Comparison of ENCODE assay signal across 24 cellular contexts in the genomic region with DNA sequence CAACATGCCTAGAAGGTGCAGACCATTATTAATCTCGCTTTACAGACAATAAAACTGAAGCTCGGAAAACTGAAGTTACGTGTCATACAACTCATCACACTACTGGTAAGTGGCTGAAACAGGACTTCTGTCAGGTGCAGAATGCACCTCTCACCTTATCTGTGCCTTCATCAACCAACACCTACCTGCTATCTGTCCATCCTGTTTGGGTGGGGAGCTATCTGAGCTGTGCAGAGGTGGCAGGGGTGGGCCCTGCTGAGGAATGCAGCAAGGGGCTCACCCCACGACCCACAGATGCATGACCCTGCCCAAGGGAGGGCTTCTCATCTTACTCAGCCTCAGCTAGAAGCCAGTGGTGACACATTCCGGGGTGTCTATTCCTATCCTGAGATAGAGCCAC.
"Had no signal": no experiment of that assay in that cellular context is flagged by ENCODE, and none has a peak within 500 bp of the region (broad histone marks: within the 10 kb centered on the region; RNA-seq: fewer than 3 reads in every experiment).

No MANE protein-coding gene starts in this region.

- H3K4me3 ChIP-seq: breast epithelium, gastrocnemius medialis, thoracic aorta, vagina had no signal

- H3K9me3 Mint-ChIP-seq: activated naive CD4-positive, alpha-beta T cell treated with anti-CD3 and anti-CD28 coated beads, Interleukin-2, amount 50 U/mL, for 72 hours; stimulated activated naive CD8-positive, alpha-beta T cell treated with anti-CD3 and anti-CD28 coated beads, Interleukin-15, Interleukin-2, amounts not matched to agents 100 ng/mL and 50 ng/mL, for 24 hours; WTC11 had no signal

- ATAC-seq: activated CD8-positive, alpha-beta memory T cell treated with anti-CD3 and anti-CD28 coated beads, Interleukin-2, amount 10 ng/mL, durations not matched to agents 7 days and 5 days; activated CD8-positive, alpha-beta T cell treated with anti-CD3 and anti-CD28 coated beads, Interleukin-2, amount 10 ng/mL, durations not matched to agents 7 days and 5 days; activated naive CD4-positive, alpha-beta T cell treated with anti-CD3 and anti-CD28 coated beads, Interleukin-2, amount 50 U/mL, for 72 hours; gastrocnemius medialis; left ventricle myocardium superior; WTC11 had no signal

- H3K27me3 Mint-ChIP-seq: activated CD8-positive, alpha-beta memory T cell treated with anti-CD3 and anti-CD28 coated beads, Interleukin-2, amount 10 ng/mL, durations not matched to agents 7 days and 5 days; stimulated activated naive CD8-positive, alpha-beta T cell treated with anti-CD3 and anti-CD28 coated beads, Interleukin-15, Interleukin-2, amounts not matched to agents 100 ng/mL and 50 ng/mL, for 24 hours had no signal

- H3K4me1 ChIP-seq: gastrocnemius medialis had no signal

- FAIRE-seq: colon had no signal

- H3K4me1 Mint-ChIP-seq: activated CD8-positive, alpha-beta memory T cell treated with anti-CD3 and anti-CD28 coated beads, Interleukin-2, amount 10 ng/mL, durations not matched to agents 7 days and 5 days; naive B cell; neural crest cell; WTC11 had no signal

- H3K4me3 Mint-ChIP-seq: activated CD8-positive, alpha-beta memory T cell treated with anti-CD3 and anti-CD28 coated beads, Interleukin-2, amount 10 ng/mL, durations not matched to agents 7 days and 5 days; activated CD8-positive, alpha-beta T cell treated with anti-CD3 and anti-CD28 coated beads, Interleukin-2, amount 10 ng/mL, durations not matched to agents 7 days and 5 days; naive B cell; neural crest cell; stimulated activated naive CD8-positive, alpha-beta T cell treated with anti-CD3 and anti-CD28 coated beads, Interleukin-15, Interleukin-2, amounts not matched to agents 100 ng/mL and 50 ng/mL, for 24 hours; WTC11 had no signal

- H3K27ac Mint-ChIP-seq: activated CD8-positive, alpha-beta memory T cell treated with anti-CD3 and anti-CD28 coated beads, Interleukin-2, amount 10 ng/mL, durations not matched to agents 7 days and 5 days; activated CD8-positive, alpha-beta T cell treated with anti-CD3 and anti-CD28 coated beads, Interleukin-2, amount 10 ng/mL, durations not matched to agents 7 days and 5 days; activated naive CD4-positive, alpha-beta T cell treated with anti-CD3 and anti-CD28 coated beads, Interleukin-2, amount 50 U/mL, for 72 hours; naive B cell; stimulated activated naive CD8-positive, alpha-beta T cell treated with anti-CD3 and anti-CD28 coated beads, Interleukin-15, Interleukin-2, amounts not matched to agents 100 ng/mL and 50 ng/mL, for 24 hours; WTC11 had no signal

- H3K27me3 ChIP-seq: breast epithelium, gastrocnemius medialis, vagina had no signal

- H3K36me3 ChIP-seq: breast epithelium, gastrocnemius medialis, thoracic aorta, vagina had no signal

- DNase-seq: activated CD4-positive, alpha-beta T cell treated with anti-CD3 and anti-CD28 coated beads, Interleukin-2, amount 50 U/mL, for 1 hour; activated CD8-positive, alpha-beta memory T cell treated with anti-CD3 and anti-CD28 coated beads, Interleukin-2, amount 10 ng/mL, durations not matched to agents 7 days and 5 days; activated CD8-positive, alpha-beta T cell treated with anti-CD3 and anti-CD28 coated beads, Interleukin-2, amount 10 ng/mL, durations not matched to agents 7 days and 5 days; activated naive CD4-positive, alpha-beta T cell; activated T-cell treated with anti-CD3 and anti-CD28 coated beads, Interleukin-2, amount 50 U/mL, for 48 hours; effector CD8-positive, alpha-beta T cell; gastrocnemius medialis; glutamatergic neuron; left ventricle myocardium superior; naive B cell; nucleus accumbens; posterior cingulate gyrus; right cardiac atrium; stimulated activated CD4-positive, alpha-beta T cell treated with anti-CD3 and anti-CD28 coated beads, Interleukin-2, amount 100 ng/mL, for 48 hours; T-helper 2 cell; trophoblast cell had no signal

- H3K36me3 Mint-ChIP-seq: activated CD8-positive, alpha-beta memory T cell treated with anti-CD3 and anti-CD28 coated beads, Interleukin-2, amount 10 ng/mL, durations not matched to agents 7 days and 5 days; activated naive CD4-positive, alpha-beta T cell treated with anti-CD3 and anti-CD28 coated beads, Interleukin-2, amount 50 U/mL, for 72 hours; naive B cell; WTC11 had no signal

- H3K27ac ChIP-seq: breast epithelium, gastrocnemius medialis, thoracic aorta, vagina had no signal

- H3K9me3 ChIP-seq: breast epithelium, gastrocnemius medialis, thoracic aorta, vagina had no signal
